In genomic region chr4:8820178-8821102, GRCh38 we compare ENCODE assay signal across 20 cellular contexts. TPM values are rescaled to one million over a fixed set of nuclear protein-coding genes. Genes with fewer than 3 reads are reported as not detected.
A peak's percentile ranks its signal among the peaks of the same experiment; 100 is the strongest.
DNase-seq lines count a peak whose midpoint lies in the region; ATAC-seq and TF ChIP-seq lines count a peak whose summit lies in the region.
"Had no signal": no experiment of that assay in that cellular context is flagged by ENCODE, and none has a peak within 500 bp of the region (broad histone marks: within the 10 kb centered on the region; RNA-seq: fewer than 3 reads in every experiment).

No MANE protein-coding gene starts in this region.

- in situ Hi-C loops in GM13976 (cut with MboI; ENCODE audit: low sequenced_read_pairs, unreplicated experiment), result no loop called here
- in situ Hi-C loops in ACHN (cut with HindIII; ENCODE audit: low pct_ligation_motif_present, low pct_unique_long_range_greater_than_20kb, low sequenced_read_pairs), result no loop called here

- H3K27me3 ChIP-seq in RWPE2 (ENCODE audit: insufficient read depth, poor library complexity, severe bottlenecking) (peaks cover 2% of the 10 kb centered on the region), right lobe of liver (no peaks in the 10 kb centered on the region), suprapubic skin (peaks cover 43% of the 10 kb centered on the region)
- H3K27me3 ChIP-seq: BE2C, SJSA1 had no signal

- H3K36me3 ChIP-seq in RWPE2 (ENCODE audit: low read depth) (no peaks in the 10 kb centered on the region), right lobe of liver (no peaks in the 10 kb centered on the region), suprapubic skin (no peaks in the 10 kb centered on the region)
- H3K36me3 ChIP-seq: BE2C, heart right ventricle, SJSA1 had no signal

- H3K9me3 ChIP-seq in RWPE2 (ENCODE audit: severe bottlenecking), result no peaks in the 10 kb centered on the region
- H3K9me3 ChIP-seq in right lobe of liver, result no peaks in the 10 kb centered on the region
- H3K9me3 ChIP-seq in suprapubic skin, result no peaks in the 10 kb centered on the region
- H3K9me3 ChIP-seq: BE2C, SJSA1 had no signal

- peak; percentile 15 for DNase-seq in GM13976 (ENCODE audit: low spot score)
- peak; percentile 48 for DNase-seq in RWPE2 (ENCODE audit: low spot score)
- peak in 2 of 3 donors; percentile 10 to 37 for DNase-seq in right lobe of liver
- DNase-seq in suprapubic skin (ENCODE audit: low spot score in 2 of 2), result peak; percentile 51 to 68
- no peak for DNase-seq in ACHN
- no peak for DNase-seq in stimulated activated CD4-positive, alpha-beta T cell treated with anti-CD3 and anti-CD28 coated beads, Interleukin-12 subunit alpha, Interleukin-12 subunit beta, amount 100 ng/mL, for 4 hours
- DNase-seq: activated B cell treated with CpG ODN at 0.5 μM for 24 hours; activated gamma-delta T cell; amniotic stem cell; BE2C; Calu3; central memory CD4-positive, alpha-beta T cell; heart right ventricle; KG1; NCI-H1092; PC-3 had no signal

- 68% methylated on average over 8 of the region's 30 CpGs for WGBS in right lobe of liver (ENCODE audit: insufficient coverage, low coverage, low lambda C conversion rate, missing lambda C conversion rate)
- 85% methylated on average over 13 of the region's 30 CpGs for WGBS in suprapubic skin

- no peak for ATAC-seq in RWPE2 (ENCODE audit: low read depth)
- peak in 1 of 4 donors; percentile 22 for ATAC-seq in right lobe of liver
- no peak for ATAC-seq in GM21717 (IDR thresholded peaks at IDR 0.05; ENCODE audit: unreplicated experiment)
- ATAC-seq: heart right ventricle; PC-3; stimulated activated naive CD8-positive, alpha-beta T cell treated with anti-CD3 and anti-CD28 coated beads, Interleukin-15, amount 100 ng/mL, for 72 hours had no signal

- H3K4me3 ChIP-seq in RWPE2 (ENCODE audit: severe bottlenecking) (no peak overlapping the region), right lobe of liver (no peak overlapping the region), suprapubic skin (no peak overlapping the region)
- H3K4me3 ChIP-seq: heart right ventricle, SJSA1 had no signal

- H3K27ac ChIP-seq in RWPE2 (ENCODE audit: poor library complexity, severe bottlenecking) (no peak overlapping the region), right lobe of liver (no peak overlapping the region), suprapubic skin (no peak overlapping the region)
- H3K27ac ChIP-seq: heart right ventricle, SJSA1 had no signal

- no peaks in the 10 kb centered on the region for H3K4me1 ChIP-seq in RWPE2 (ENCODE audit: insufficient read depth, poor library complexity, severe bottlenecking)
- no peaks in the 10 kb centered on the region for H3K4me1 ChIP-seq in right lobe of liver
- H3K4me1 ChIP-seq in suprapubic skin, result no peaks in the 10 kb centered on the region
- H3K4me1 ChIP-seq: heart right ventricle, SJSA1 had no signal

- no peak for TF ChIP-seq POLR2A in right lobe of liver (IDR thresholded peaks at IDR 0.05)
- TF ChIP-seq POLR2A in suprapubic skin (IDR thresholded peaks at IDR 0.05), result no peak

- no peak for TF ChIP-seq CTCF in GM13976 (IDR thresholded peaks at IDR 0.05; ENCODE audit: borderline replicate concordance, control extremely low read depth, extremely low read depth, insufficient read depth, missing control alignments)
- no peak for TF ChIP-seq CTCF in RWPE2 (IDR thresholded peaks at IDR 0.05; ENCODE audit: poor library complexity, severe bottlenecking)
- TF ChIP-seq CTCF in right lobe of liver (IDR thresholded peaks at IDR 0.05), result no peak
- no peak for TF ChIP-seq CTCF in suprapubic skin (IDR thresholded peaks at IDR 0.05)

- TF ChIP-seq EP300 in suprapubic skin (IDR thresholded peaks at IDR 0.05), result no peak

- intact Hi-C loops in right lobe of liver (cut with DNase I), result no loop called here

RNA-seq across cellular contexts. Expression of gene HMX1, which starts 51.2 kb away (rescaled TPM):
- total RNA-seq in right lobe of liver (not detected), suprapubic skin (not detected)
- total RNA-seq: activated B cell treated with CpG ODN at 0.5 μM for 24 hours; Calu3; PC-3; T-helper 2 cell treated with Interferon-gamma antibody and Interleukin-4, amounts not matched to agents 100 ng/mL and 5 ng/mL, for 36 hours had no signal

Comparison
In these comparisons a context has a peak if more than half of its experiments do, and no peak if none do; other contexts are left out.
1. DNase-seq: peak in GM13976 (single experiment), RWPE2 (single experiment), right lobe of liver (2 of 3) and suprapubic skin (2 of 2); none in ACHN (single experiment) and stimulated activated CD4-positive, alpha-beta T cell treated with anti-CD3 and anti-CD28 coated beads, Interleukin-12 subunit alpha, Interleukin-12 subunit beta, amount 100 ng/mL, for 4 hours (single experiment).